ENCODE assay signal across 11 cellular contexts in the genomic region with DNA sequence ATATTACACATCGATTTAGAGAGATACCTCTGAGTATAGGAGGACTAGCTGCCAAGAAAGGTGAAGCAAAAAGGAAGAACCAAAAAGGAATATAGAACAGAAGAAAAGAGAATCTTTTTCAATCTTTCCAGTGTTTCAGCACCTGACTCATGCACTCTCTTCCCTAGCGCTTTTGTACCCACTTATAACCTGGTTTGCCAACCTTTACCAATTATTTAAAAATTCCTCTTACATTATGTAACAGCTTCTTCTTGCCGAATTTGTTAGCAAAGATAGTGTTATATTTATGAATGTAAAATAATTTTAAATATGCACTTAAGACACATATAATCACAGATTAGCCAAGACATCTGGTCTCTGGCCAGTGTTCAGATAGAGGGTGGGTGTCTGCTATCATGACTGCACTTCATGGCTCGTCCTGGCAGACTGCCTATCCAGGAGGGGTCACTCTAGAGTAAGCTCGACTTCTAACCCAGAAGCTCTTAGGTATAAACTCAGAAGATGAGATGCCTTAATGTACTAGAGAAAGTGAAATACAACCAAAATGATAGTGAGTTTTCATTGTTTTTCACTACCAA.
DNase-seq lines count a peak whose midpoint lies in the region; ATAC-seq, FAIRE-seq and TF ChIP-seq lines count a peak whose summit lies in the region.
"Had no signal": no experiment of that assay in that cellular context is flagged by ENCODE, and none has a peak within 500 bp of the region (broad histone marks: within the 10 kb centered on the region; RNA-seq: fewer than 3 reads in every experiment).

No MANE protein-coding gene starts in this region.

- no peak overlapping the region for H2AFZ ChIP-seq in SK-N-SH (ENCODE audit: low read depth)

- peaks cover 15 to 18% of the 10 kb centered on the region in 2 experiments for H3K36me3 ChIP-seq in SK-N-SH (replicated peaks in 1 of 2; ENCODE audit: control insufficient read depth in 1 of 2, insufficient read depth in 2 of 2, low read length in 1 of 2)
- H3K36me3 ChIP-seq in gastroesophageal sphincter, result peaks cover 0 to 8% of the 10 kb centered on the region in 2 donors

- no peaks in the 10 kb centered on the region for H3K27me3 ChIP-seq in SK-N-SH (ENCODE audit: insufficient read depth)
- H3K27me3 ChIP-seq in right cardiac atrium (ENCODE audit: control insufficient read depth, insufficient read depth), result no peaks in the 10 kb centered on the region
- H3K27me3 ChIP-seq in gastroesophageal sphincter, result no peaks in the 10 kb centered on the region

- no peak for TF ChIP-seq POLR2A in A549 (IDR thresholded peaks at IDR 0.05; ENCODE audit: low read length)
- no peak for TF ChIP-seq POLR2A in gastroesophageal sphincter (IDR thresholded peaks at IDR 0.05)

- TF ChIP-seq CTCF in A549 (IDR thresholded peaks at IDR 0.05) (peak; percentile 46), SK-N-SH (IDR thresholded peaks at IDR 0.05) (peak; percentile 55), gastroesophageal sphincter (IDR thresholded peaks at IDR 0.05) (peak in 1 of 4 experiments; percentile 14)

- H3K9me3 ChIP-seq in A549 (no peaks in the 10 kb centered on the region), SK-N-SH (no peaks in the 10 kb centered on the region), right cardiac atrium (ENCODE audit: control insufficient read depth, low read length) (no peaks in the 10 kb centered on the region), gastroesophageal sphincter (no peaks in the 10 kb centered on the region)

- H3K27ac ChIP-seq in A549 (peak overlapping the region in 1 of 2 experiments; percentile 11; a peak in 1 of 6 replicates), SK-N-SH (ENCODE audit: low read depth in 2 of 2, low read length in 1 of 2) (peak overlapping the region in 1 of 2 experiments; percentile 8; a peak in 1 of 4 replicates), right cardiac atrium (ENCODE audit: low read length) (no peak overlapping the region), gastroesophageal sphincter (peak overlapping the region in 1 of 4 donors; percentile 33)

- H3K4me1 ChIP-seq in A549 (peaks cover 37% of the 10 kb centered on the region), SK-N-SH (ENCODE audit: control insufficient read depth in 1 of 2, insufficient read depth in 2 of 2, low read depth in 1 of 2, low read length in 1 of 2) (peaks cover 2 to 16% of the 10 kb centered on the region in 2 experiments; a peak in 3 of 4 replicates), right cardiac atrium (ENCODE audit: control insufficient read depth, insufficient read depth, low read length) (peaks cover 1% of the 10 kb centered on the region), gastroesophageal sphincter (peaks cover 3 to 31% (median 8%) of the 10 kb centered on the region in 3 donors)

- FAIRE-seq in A549 (lab: Jason Lieb, UNC) (no peak), GM19239 (lab: Jason Lieb, UNC) (peak; percentile 73)

- H3K79me2 ChIP-seq in SK-N-SH (ENCODE audit: insufficient read depth), result no peaks in the 10 kb centered on the region

- H3K4me2 ChIP-seq in A549 (peak overlapping the region; percentile 41), SK-N-SH (no peak overlapping the region)

- POLR2A ChIA-PET in A549 (lab: Yijun Ruan, JAX), result interaction anchor here (0.6 to 1.7 kb wide), 2 partner anchors 12 to 123 kb away, joined by 5 to 8 read pairs; a partner anchor contains a TSS
- POLR2A ChIA-PET in SK-N-SH (lab: Yijun Ruan, JAX), result no interaction called here

- H3K4me3 ChIP-seq in A549 (no peak overlapping the region), SK-N-SH (ENCODE audit: low read depth in 2 of 2, low read length in 1 of 2) (no peak overlapping the region), right cardiac atrium (ENCODE audit: low read length) (no peak overlapping the region), gastroesophageal sphincter (no peak overlapping the region)

- peaks cover 5% of the 10 kb centered on the region; the same call in 1 of the 2 replicates for H4K20me1 ChIP-seq in SK-N-SH (ENCODE audit: insufficient read depth)

- peaks cover 14% of the 10 kb centered on the region for H3F3A ChIP-seq in SK-N-SH (replicated peaks; ENCODE audit: insufficient read depth)

- TF ChIP-seq RAD21 in A549 (conservative IDR thresholded peaks at IDR 0.05 in 1 of 2, IDR thresholded peaks at IDR 0.05 in 1 of 2) (peak in 1 of 2 experiments; percentile 31; a peak in 1 of 5 replicates), SK-N-SH (IDR thresholded peaks at IDR 0.05; ENCODE audit: low read length) (peak; percentile 34)

- peak; percentile 88 to 97 for ATAC-seq in A549
- peak; percentile 36 to 51 for ATAC-seq in right cardiac atrium
- no peak for ATAC-seq in GM21786 (IDR thresholded peaks at IDR 0.05; ENCODE audit: unreplicated experiment)
- no peak for ATAC-seq in esophagus mucosa
- ATAC-seq in gastroesophageal sphincter, result no peak
- ATAC-seq: naive thymus-derived CD8-positive, alpha-beta T cell had no signal

- DNase-seq in A549 (ENCODE audit: low read depth in 1 of 2, low spot score in 1 of 2) (peak; percentile 17 to 61), GM19239 (ENCODE audit: insufficient read length, low spot score) (no peak), SK-N-SH (peak; percentile 34), right cardiac atrium (peak; percentile 23 to 75 (median 57)), GM03348 (ENCODE audit: low spot score) (no peak)
- DNase-seq: activated naive CD8-positive, alpha-beta T cell treated with anti-CD3 and anti-CD28 coated beads, Interleukin-2, amount 10 ng/mL, durations not matched to agents 7 days and 5 days; NCI-H187 treated with DMSO at 0.1 percent for 48 hours had no signal

- intact Hi-C loops in right cardiac atrium (cut with DNase I), result no loop called here

- no peak overlapping the region for H3K9ac ChIP-seq in SK-N-SH

- WGBS in A549 (ENCODE audit: missing lambda C conversion rate), result 33% methylated on average over 5 of the region's 5 CpGs
- 46% methylated on average over 5 of the region's 5 CpGs for WGBS in SK-N-SH (ENCODE audit: low lambda C conversion rate)
- 48% methylated on average over 5 of the region's 5 CpGs for WGBS in right cardiac atrium
- 31 to 39% methylated on average over 5 of the region's 5 CpGs for WGBS in gastroesophageal sphincter (ENCODE audit: low coverage in 1 of 2), 2 donors

- CTCF ChIA-PET in A549 (lab: Yijun Ruan, JAX) (interaction anchor here (0.6 to 4.4 kb wide), 9 partner anchors 9 to 221 kb away, joined by 3 to 25 read pairs (median 4); a partner anchor contains a TSS), SK-N-SH (lab: Yijun Ruan, JAX) (interaction anchor here (0.6 to 2.4 kb wide), 10 partner anchors 12 to 209 kb away, joined by 3 to 15 read pairs (median 3); no protein-coding TSS in a partner anchor)

- TF ChIP-seq EP300 in A549 (IDR thresholded peaks at IDR 0.05) (no peak), SK-N-SH (IDR thresholded peaks at IDR 0.05; ENCODE audit: borderline replicate concordance in 1 of 2, low read depth in 1 of 2, low read length in 1 of 2) (no peak), gastroesophageal sphincter (IDR thresholded peaks at IDR 0.05) (no peak)

- H3K9me2 ChIP-seq in SK-N-SH, result no peaks in the 10 kb centered on the region

TF ChIP-seq in A549, 52 proteins besides CTCF, POLR2A, EP300 and RAD21:
- TF ChIP-seq, protein P1, sequence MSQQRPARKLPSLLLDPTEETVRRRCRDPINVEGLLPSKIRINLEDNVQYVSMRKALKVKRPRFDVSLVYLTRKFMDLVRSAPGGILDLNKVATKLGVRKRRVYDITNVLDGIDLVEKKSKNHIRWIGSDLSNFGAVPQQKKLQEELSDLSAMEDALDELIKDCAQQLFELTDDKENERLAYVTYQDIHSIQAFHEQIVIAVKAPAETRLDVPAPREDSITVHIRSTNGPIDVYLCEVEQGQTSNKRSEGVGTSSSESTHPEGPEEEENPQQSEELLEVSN (IDR thresholded peaks at IDR 0.05; ENCODE audit: borderline replicate concordance, low read depth), result no peak
- no peak for TF ChIP-seq NR3C1 (IDR thresholded peaks at IDR 0.05)
- no peak for TF ChIP-seq EHF (CRISPR knock-in tag; IDR thresholded peaks at IDR 0.05)
- TF ChIP-seq HOXB5 (CRISPR knock-in tag; IDR thresholded peaks at IDR 0.05), result no peak
- TF ChIP-seq CEBPB (IDR thresholded peaks at IDR 0.05), result no peak

TF ChIP-seq in SK-N-SH, 30 proteins besides CTCF, POLR2A, EP300 and RAD21:
- TF ChIP-seq JUND (IDR thresholded peaks at IDR 0.05) (no peak), NFIC (IDR thresholded peaks at IDR 0.05; ENCODE audit: borderline replicate concordance) (peak; percentile 70), TCF12 (IDR thresholded peaks at IDR 0.05) (peak; percentile 37; the same call in 1 of the 2 replicates), SMC3 (IDR thresholded peaks at IDR 0.05; ENCODE audit: low read depth, low read length) (peak; percentile 7; the same call in 1 of the 2 replicates)

Comparison
In these comparisons a context has a peak if more than half of its experiments do, and no peak if none do; other contexts are left out.
1. ATAC-seq: peak in A549 (2 of 2) and right cardiac atrium (2 of 2); none in GM21786 (single experiment), esophagus mucosa (single experiment) and gastroesophageal sphincter (single experiment).
2. DNase-seq: peak in A549 (2 of 2), SK-N-SH (single experiment) and right cardiac atrium (3 of 3); none in GM19239 (single experiment) and GM03348 (single experiment).